Comparison of ENCODE assay signal across 21 cellular contexts in the genomic region with DNA sequence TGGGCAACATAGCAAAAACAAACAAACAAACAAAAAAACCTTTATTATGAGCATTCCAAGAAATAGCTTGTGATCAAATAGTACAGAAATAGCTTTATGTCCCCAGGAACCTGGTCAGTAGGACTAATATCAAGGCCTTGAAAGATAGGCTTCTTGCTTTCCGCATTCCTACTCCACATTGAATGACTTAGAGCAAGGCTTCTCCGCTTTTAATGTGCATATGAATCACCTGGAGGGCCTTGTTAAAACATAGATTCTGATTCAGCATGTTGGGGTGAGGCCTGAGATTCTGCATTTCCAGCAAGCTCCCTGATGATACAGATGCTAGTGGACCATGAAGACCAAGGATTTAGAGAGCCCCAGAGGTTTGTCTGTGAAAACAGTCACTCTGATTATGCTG. TPM values are rescaled to one million over a fixed set of nuclear protein-coding genes. Genes with fewer than 3 reads are reported as not detected.
"Had no signal": no experiment of that assay in that cellular context is flagged by ENCODE, and none has a peak within 500 bp of the region (broad histone marks: within the 10 kb centered on the region; RNA-seq: fewer than 3 reads in every experiment).

No MANE protein-coding gene starts in this region.

- H3K27ac Mint-ChIP-seq: activated CD4-positive, alpha-beta memory T cell treated with anti-CD3 and anti-CD28 coated beads, Interleukin-2, amount 10 ng/mL, durations not matched to agents 7 days and 5 days; activated CD4-positive, alpha-beta T cell treated with anti-CD3 and anti-CD28 coated beads, Interleukin-2, amount 10 ng/mL, durations not matched to agents 7 days and 5 days; activated naive CD8-positive, alpha-beta T cell treated with anti-CD3 and anti-CD28 coated beads, Interleukin-2, amount 10 ng/mL, durations not matched to agents 7 days and 5 days; T-helper 17 cell had no signal

- H3K4me3 ChIP-seq: adrenal gland had no signal

- H3K4me3 Mint-ChIP-seq: activated CD4-positive, alpha-beta memory T cell treated with anti-CD3 and anti-CD28 coated beads, Interleukin-2, amount 10 ng/mL, durations not matched to agents 7 days and 5 days; activated CD4-positive, alpha-beta T cell treated with anti-CD3 and anti-CD28 coated beads, Interleukin-2, amount 10 ng/mL, durations not matched to agents 7 days and 5 days; activated naive CD8-positive, alpha-beta T cell treated with anti-CD3 and anti-CD28 coated beads, Interleukin-2, amount 10 ng/mL, durations not matched to agents 7 days and 5 days; T-helper 17 cell had no signal

- DNase-seq: activated CD4-positive, alpha-beta memory T cell treated with anti-CD3 and anti-CD28 coated beads, Interleukin-2, amount 10 ng/mL, durations not matched to agents 7 days and 5 days; activated CD4-positive, alpha-beta T cell treated with anti-CD3 and anti-CD28 coated beads, Interleukin-2, amount 10 ng/mL, durations not matched to agents 7 days and 5 days; activated CD4-positive, CD25-positive, alpha-beta regulatory T cell; activated CD8-positive, alpha-beta memory T cell treated with anti-CD3 and anti-CD28 coated beads, Interleukin-2, amount 50 U/mL, for 4 hours; activated naive CD4-positive, alpha-beta T cell treated with anti-CD3 and anti-CD28 coated beads, Interleukin-2, amount 50 U/mL, for 16 hours; activated naive CD8-positive, alpha-beta T cell treated with anti-CD3 and anti-CD28 coated beads, Interleukin-2, amount 10 ng/mL, durations not matched to agents 7 days and 5 days; adrenal gland; anterior cingulate cortex; central memory CD4-positive, alpha-beta T cell; NCI-H1105 treated with DMSO at 0.1 percent for 48 hours; NCI-H1436 treated with DMSO at 0.1 percent for 48 hours; NCI-H187; NCI-H2081; NCI-H446; NCI-H524; SHP77 treated with DMSO at 0.1 percent for 48 hours; T-helper 17 cell; T-helper 9 cell had no signal

- H3K27me3 ChIP-seq: adrenal gland had no signal

- H3K4me1 Mint-ChIP-seq: activated CD4-positive, alpha-beta memory T cell treated with anti-CD3 and anti-CD28 coated beads, Interleukin-2, amount 10 ng/mL, durations not matched to agents 7 days and 5 days; activated CD4-positive, alpha-beta T cell treated with anti-CD3 and anti-CD28 coated beads, Interleukin-2, amount 10 ng/mL, durations not matched to agents 7 days and 5 days; activated naive CD8-positive, alpha-beta T cell treated with anti-CD3 and anti-CD28 coated beads, Interleukin-2, amount 10 ng/mL, durations not matched to agents 7 days and 5 days had no signal

- H3K4me2 ChIP-seq: KMS-11 had no signal

- H3K9ac ChIP-seq: KMS-11 had no signal

- H3K9me3 ChIP-seq: adrenal gland had no signal

- H3K27me3 Mint-ChIP-seq: activated CD4-positive, alpha-beta T cell treated with anti-CD3 and anti-CD28 coated beads, Interleukin-2, amount 10 ng/mL, durations not matched to agents 7 days and 5 days had no signal

- FAIRE-seq: bronchial epithelial cell had no signal

- H3K9me3 Mint-ChIP-seq: activated CD4-positive, alpha-beta memory T cell treated with anti-CD3 and anti-CD28 coated beads, Interleukin-2, amount 10 ng/mL, durations not matched to agents 7 days and 5 days; activated CD4-positive, alpha-beta T cell treated with anti-CD3 and anti-CD28 coated beads, Interleukin-2, amount 10 ng/mL, durations not matched to agents 7 days and 5 days; activated naive CD8-positive, alpha-beta T cell treated with anti-CD3 and anti-CD28 coated beads, Interleukin-2, amount 10 ng/mL, durations not matched to agents 7 days and 5 days had no signal

- H3K27ac ChIP-seq: adrenal gland, KMS-11 had no signal

- H3K36me3 ChIP-seq: adrenal gland had no signal

- H3K36me3 Mint-ChIP-seq: activated naive CD8-positive, alpha-beta T cell treated with anti-CD3 and anti-CD28 coated beads, Interleukin-2, amount 10 ng/mL, durations not matched to agents 7 days and 5 days had no signal

- H3K4me1 ChIP-seq: adrenal gland had no signal

- ATAC-seq: T-helper 17 cell had no signal

RNA-seq across cellular contexts. Expression of a gene that starts 17.4 kb away (rescaled TPM):
- total RNA-seq: activated CD4-positive, alpha-beta memory T cell treated with anti-CD3 and anti-CD28 coated beads, Interleukin-2, amount 10 ng/mL, durations not matched to agents 7 days and 5 days; activated CD4-positive, alpha-beta T cell treated with anti-CD3 and anti-CD28 coated beads, Interleukin-2, amount 10 ng/mL, durations not matched to agents 7 days and 5 days; SK-MEL-5 had no signal
